In the genomic region with DNA sequence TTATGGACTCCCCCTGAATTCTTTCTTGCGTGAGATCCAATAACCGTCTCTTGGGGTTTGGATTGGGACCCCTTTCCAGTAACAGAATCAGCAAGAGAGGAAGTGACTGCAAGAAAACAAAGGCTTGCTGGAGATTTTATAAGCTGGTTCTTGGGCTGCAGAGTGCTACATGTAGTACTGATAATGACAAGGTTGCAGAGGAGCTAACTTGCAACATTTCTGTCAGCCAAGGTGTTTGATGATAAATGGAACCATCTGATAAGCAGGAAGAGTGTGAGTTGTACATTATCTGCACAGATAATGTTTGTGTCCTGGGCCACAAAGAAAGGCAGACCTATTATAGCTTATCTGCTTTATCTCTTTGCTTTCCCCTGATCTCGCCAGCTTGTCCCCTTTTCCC, we compare ENCODE assay signal across 19 cellular contexts. TPM values are rescaled to one million over a fixed set of nuclear protein-coding genes. Genes with fewer than 3 reads are reported as not detected.
A peak's percentile ranks its signal among the peaks of the same experiment; 100 is the strongest.
DNase-seq lines count a peak whose midpoint lies in the region; ATAC-seq, FAIRE-seq and TF ChIP-seq lines count a peak whose summit lies in the region.
"Had no signal": no experiment of that assay in that cellular context is flagged by ENCODE, and none has a peak within 500 bp of the region (broad histone marks: within the 10 kb centered on the region; RNA-seq: fewer than 3 reads in every experiment).

No MANE protein-coding gene starts in this region.

- peaks cover 11% of the 10 kb centered on the region; the same call in 1 of the 2 replicates for H3K36me3 ChIP-seq in HUES6 (ENCODE audit: control insufficient read depth, insufficient read depth, low read length)
- peaks cover 0 to 34% (median 13%) of the 10 kb centered on the region in 9 donors for H3K36me3 ChIP-seq in heart left ventricle
- no peaks in the 10 kb centered on the region for H3K36me3 ChIP-seq in smooth muscle cell (ENCODE audit: low read depth)
- peaks cover 0 to 4% of the 10 kb centered on the region in 2 donors for H3K36me3 ChIP-seq in kidney (ENCODE audit: control insufficient read depth in 1 of 2, insufficient read depth in 2 of 2, low read length in 2 of 2)

- peaks cover 18% of the 10 kb centered on the region for H3K4me1 ChIP-seq in HUES6 (ENCODE audit: control insufficient read depth, insufficient read depth, low read length)
- H3K4me1 ChIP-seq in heart left ventricle, result peaks cover 0 to 16% (median 8%) of the 10 kb centered on the region in 12 donors
- peaks cover 8% of the 10 kb centered on the region for H3K4me1 ChIP-seq in smooth muscle cell (ENCODE audit: low read depth)
- no peaks in the 10 kb centered on the region for H3K4me1 ChIP-seq in kidney (ENCODE audit: control insufficient read depth in 1 of 2, insufficient read depth in 1 of 2, low read depth in 1 of 2, low read length in 2 of 2)
- H3K4me1 ChIP-seq: left lung had no signal

- no peak overlapping the region for H3K27ac Mint-ChIP-seq in glutamatergic neuron (ENCODE audit: unreplicated experiment)
- H3K27ac Mint-ChIP-seq: stimulated activated memory B cell treated with anti-CD40 and anti-IgM and Interleukin-4, amounts not matched to agents 10 μg/mL and 1 μg/mL and 100 μg/mL, for 72 hours had no signal

- peaks cover 35% of the 10 kb centered on the region for H3K9me3 ChIP-seq in HUES6 (ENCODE audit: control insufficient read depth, insufficient read depth, low read depth, low read length)
- H3K9me3 ChIP-seq in heart left ventricle, result no peaks in the 10 kb centered on the region
- no peaks in the 10 kb centered on the region for H3K9me3 ChIP-seq in smooth muscle cell (replicated peaks; ENCODE audit: low read depth)
- no peaks in the 10 kb centered on the region for H3K9me3 ChIP-seq in kidney (ENCODE audit: control insufficient read depth in 1 of 2, low read length in 2 of 2)
- H3K9me3 ChIP-seq: left lung, MG63, spleen, tibial nerve had no signal

- TF ChIP-seq POLR2A in heart left ventricle (IDR thresholded peaks at IDR 0.05), result no peak

- H3K79me2 ChIP-seq in smooth muscle cell (ENCODE audit: low read depth), result no peaks in the 10 kb centered on the region

- ATAC-seq in SK-N-SH treated with all-trans-retinoic acid at 6 μM for 48 hours (peak; percentile 28; the same call in 2 of the 3 replicates), heart left ventricle (peak in 1 of 4 donors; percentile 38), GM21717 (IDR thresholded peaks at IDR 0.05; ENCODE audit: unreplicated experiment) (no peak), HG02678 (IDR thresholded peaks at IDR 0.05; ENCODE audit: unreplicated experiment) (no peak)
- ATAC-seq: activated naive CD4-positive, alpha-beta T cell treated with anti-CD3 and anti-CD28 coated beads, Interleukin-2, amount 50 U/mL, for 72 hours; left lung; stimulated activated memory B cell treated with anti-CD40 and anti-IgM and Interleukin-4, amounts not matched to agents 10 μg/mL and 1 μg/mL and 100 μg/mL, for 72 hours had no signal

- no peak for FAIRE-seq in kidney (lab: Jason Lieb, UNC)
- FAIRE-seq: bronchial epithelial cell had no signal

- H3K27ac ChIP-seq in HUES6 (ENCODE audit: low read depth, low read length) (peak overlapping the region; percentile 66), heart left ventricle (peak overlapping the region in 9 of 12 donors; percentile 27 to 62 (median 36)), smooth muscle cell (ENCODE audit: low read depth) (peak overlapping the region; percentile 57), kidney (ENCODE audit: low read depth in 2 of 2, low read length in 2 of 2) (no peak overlapping the region)
- H3K27ac ChIP-seq: left lung, spleen, tibial nerve had no signal

- no peaks in the 10 kb centered on the region for H4K20me1 ChIP-seq in smooth muscle cell (ENCODE audit: low read depth)

- no peaks in the 10 kb centered on the region for H3K4me1 Mint-ChIP-seq in glutamatergic neuron (ENCODE audit: low read depth, unreplicated experiment)

- no peak overlapping the region for H3K9ac ChIP-seq in HUES6 (ENCODE audit: low read length)
- H3K9ac ChIP-seq in smooth muscle cell (ENCODE audit: low read depth), result no peak overlapping the region
- no peak overlapping the region for H3K9ac ChIP-seq in kidney (ENCODE audit: low read length in 2 of 2)

- no peak for DNase-seq in heart left ventricle
- no peak for DNase-seq in smooth muscle cell (lab: John Stamatoyannopoulos, UW; ENCODE audit: unreplicated experiment)
- no peak for DNase-seq in glutamatergic neuron
- no peak for DNase-seq in kidney
- DNase-seq: C1 segment of cervical spinal cord; effector CD4-positive, alpha-beta T cell; left lung; NCI-H187; NCI-H524; spleen had no signal

- H3F3A ChIP-seq in smooth muscle cell (ENCODE audit: low read depth), result peaks cover 15% of the 10 kb centered on the region

- TF ChIP-seq CTCF in heart left ventricle (IDR thresholded peaks at IDR 0.05) (no peak), smooth muscle cell (IDR thresholded peaks at IDR 0.05; ENCODE audit: borderline replicate concordance, insufficient read depth, poor library complexity, severe bottlenecking) (no peak), glutamatergic neuron (IDR thresholded peaks at IDR 0.05; ENCODE audit: partially characterized antibody, unreplicated experiment) (no peak), kidney (IDR thresholded peaks at IDR 0.05; ENCODE audit: borderline replicate concordance, extremely low read depth, insufficient read depth) (no peak)

- H3K27me3 ChIP-seq in HUES6 (ENCODE audit: control insufficient read depth, insufficient read depth, low read length), result no peaks in the 10 kb centered on the region
- no peaks in the 10 kb centered on the region for H3K27me3 ChIP-seq in heart left ventricle
- no peaks in the 10 kb centered on the region for H3K27me3 ChIP-seq in smooth muscle cell (ENCODE audit: low read depth)
- H3K27me3 ChIP-seq: left lung, MG63, spleen, tibial nerve had no signal

- intact Hi-C loops in heart left ventricle (cut with DNase I), result no loop called here
- intact Hi-C loops in kidney (cut with DNase I), result no loop called here

- H3K4me3 ChIP-seq in HUES6 (ENCODE audit: low read depth, low read length), result no peak overlapping the region
- H3K4me3 ChIP-seq in heart left ventricle, result no peak overlapping the region
- no peak overlapping the region for H3K4me3 ChIP-seq in smooth muscle cell
- no peak overlapping the region for H3K4me3 ChIP-seq in kidney (ENCODE audit: low read length in 2 of 2)
- H3K4me3 ChIP-seq: left lung, MG63, spleen, tibial nerve had no signal

- H2AFZ ChIP-seq in smooth muscle cell (ENCODE audit: low read depth), result no peak overlapping the region

- H3K4me3 Mint-ChIP-seq in glutamatergic neuron (ENCODE audit: unreplicated experiment), result no peak overlapping the region
- H3K4me3 Mint-ChIP-seq: stimulated activated memory B cell treated with anti-CD40 and anti-IgM and Interleukin-4, amounts not matched to agents 10 μg/mL and 1 μg/mL and 100 μg/mL, for 72 hours had no signal

- H3K36me3 Mint-ChIP-seq in glutamatergic neuron (ENCODE audit: unreplicated experiment), result peaks cover 33% of the 10 kb centered on the region

- H3K27me3 Mint-ChIP-seq in glutamatergic neuron (ENCODE audit: unreplicated experiment), result peaks cover 5% of the 10 kb centered on the region
- H3K27me3 Mint-ChIP-seq: stimulated activated memory B cell treated with anti-CD40 and anti-IgM and Interleukin-4, amounts not matched to agents 10 μg/mL and 1 μg/mL and 100 μg/mL, for 72 hours had no signal

- H3K9me3 Mint-ChIP-seq in glutamatergic neuron (ENCODE audit: unreplicated experiment), result peaks cover 5% of the 10 kb centered on the region
- H3K9me3 Mint-ChIP-seq: activated naive CD4-positive, alpha-beta T cell treated with anti-CD3 and anti-CD28 coated beads, Interleukin-2, amount 50 U/mL, for 72 hours; stimulated activated memory B cell treated with anti-CD40 and anti-IgM and Interleukin-4, amounts not matched to agents 10 μg/mL and 1 μg/mL and 100 μg/mL, for 72 hours had no signal

- peak overlapping the region; percentile 38 for H3K4me2 ChIP-seq in smooth muscle cell

- 56 to 72% (median 64%) methylated on average over 3 of the region's 3 CpGs for WGBS in heart left ventricle, 4 donors
- 68% methylated on average over 3 of the region's 3 CpGs for WGBS in smooth muscle cell (ENCODE audit: low lambda C conversion rate)

TF ChIP-seq in SK-N-SH treated with all-trans-retinoic acid at 6 μM for 48 hours, 23 proteins besides CTCF, POLR2A, EP300 and RAD21 (continues in another document):
- TF ChIP-seq, protein P1, sequence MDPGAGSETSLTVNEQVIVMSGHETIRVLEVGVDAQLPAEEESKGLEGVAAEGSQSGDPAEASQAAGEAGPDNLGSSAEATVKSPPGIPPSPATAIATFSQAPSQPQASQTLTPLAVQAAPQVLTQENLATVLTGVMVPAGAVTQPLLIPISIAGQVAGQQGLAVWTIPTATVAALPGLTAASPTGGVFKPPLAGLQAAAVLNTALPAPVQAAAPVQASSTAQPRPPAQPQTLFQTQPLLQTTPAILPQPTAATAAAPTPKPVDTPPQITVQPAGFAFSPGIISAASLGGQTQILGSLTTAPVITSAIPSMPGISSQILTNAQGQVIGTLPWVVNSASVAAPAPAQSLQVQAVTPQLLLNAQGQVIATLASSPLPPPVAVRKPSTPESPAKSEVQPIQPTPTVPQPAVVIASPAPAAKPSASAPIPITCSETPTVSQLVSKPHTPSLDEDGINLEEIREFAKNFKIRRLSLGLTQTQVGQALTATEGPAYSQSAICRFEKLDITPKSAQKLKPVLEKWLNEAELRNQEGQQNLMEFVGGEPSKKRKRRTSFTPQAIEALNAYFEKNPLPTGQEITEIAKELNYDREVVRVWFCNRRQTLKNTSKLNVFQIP (CRISPR knock-in tag; IDR thresholded peaks at IDR 0.05; ENCODE audit: borderline replicate concordance, low read depth), result no peak

RNA-seq across cellular contexts. Expression of gene DNAJB5, which starts 37.1 kb away (rescaled TPM):
- total RNA-seq in heart left ventricle (100 to 1,000 TPM in 3 of 9 donors, 10 to 100 TPM in 6; 33.6 to 134 (median 88.5) TPM), smooth muscle cell (26.8 and 29.6 TPM in 2 replicates), glutamatergic neuron (ENCODE audit: unreplicated experiment) (137 TPM), kidney (10.6 TPM)
- polyA plus RNA-seq in heart left ventricle (100 to 1,000 TPM in 1 of 2 donors, 10 to 100 TPM in 1; 75.5 to 166 TPM), smooth muscle cell (28.4 and 30.5 TPM in 2 replicates), kidney (ENCODE audit: insufficient read depth, low read depth, low replicate concordance) (9.7 TPM)

RNA-seq across cellular contexts. Expression of gene VCP, which starts 45.8 kb away (rescaled TPM):
- total RNA-seq in heart left ventricle (100 to 1,000 TPM; 221 to 411 (median 279) TPM), smooth muscle cell (207 and 234 TPM in 2 replicates), glutamatergic neuron (ENCODE audit: unreplicated experiment) (297 TPM), kidney (167 TPM)
- polyA plus RNA-seq in heart left ventricle (100 to 1,000 TPM; 107 to 251 TPM), smooth muscle cell (302 and 314 TPM in 2 replicates), kidney (ENCODE audit: insufficient read depth, low read depth, low replicate concordance) (118 TPM)

RNA-seq across cellular contexts. Expression of gene FANCG, which starts 53.1 kb away (rescaled TPM):
- total RNA-seq in heart left ventricle, result 10 to 100 TPM in 1 of 9 donors, 1 to 10 TPM in 7, under 1 TPM in 1; 0.71 to 11.8 (median 2.9) TPM
- polyA plus RNA-seq in heart left ventricle, result 1 to 10 TPM; 2.3 to 3.4 TPM
- total RNA-seq in smooth muscle cell, result 13.0 and 22.9 TPM in 2 replicates
- polyA plus RNA-seq in smooth muscle cell, result 19.0 and 21.9 TPM in 2 replicates
- 49.0 TPM for total RNA-seq in glutamatergic neuron (ENCODE audit: unreplicated experiment)
- total RNA-seq in kidney, result 13.8 TPM
- polyA plus RNA-seq in kidney (ENCODE audit: insufficient read depth, low read depth, low replicate concordance), result 13.5 TPM

Comparison
In these comparisons a context has a peak if more than half of its experiments do, and no peak if none do; other contexts are left out.
1. H3K27ac ChIP-seq: peak in HUES6 (single experiment), heart left ventricle (9 of 12) and smooth muscle cell (single experiment); none in kidney (0 of 2).